Comparison of ENCODE assay signal across 8 cellular contexts in genomic region chr11:77411717-77412441, GRCh38.
A peak's percentile ranks its signal among the peaks of the same experiment; 100 is the strongest.
DNase-seq lines count a peak whose midpoint lies in the region; ATAC-seq and TF ChIP-seq lines count a peak whose summit lies in the region.

No MANE protein-coding gene starts in this region.

- DNase-seq in CD8-positive, alpha-beta T cell, result peak; percentile 58 to 86 (median 79)
- DNase-seq in HK-2 (ENCODE audit: unreplicated experiment) (peak; percentile 82), SJSA1 (ENCODE audit: low read depth in 1 of 2, low spot score in 2 of 2) (peak; percentile 67 to 74), glutamatergic neuron (peak; percentile 84), osteoblast (ENCODE audit: insufficient read length, low spot score, missing footprints) (peak; percentile 88), testis (peak; percentile 89)
- DNase-seq in activated naive CD4-positive, alpha-beta T cell treated with anti-CD3 and anti-CD28 coated beads, Interleukin-2, amount 50 U/mL, for 16 hours, result peak; percentile 78

- H3K27me3 ChIP-seq in CD8-positive, alpha-beta T cell (ENCODE audit: insufficient read depth, low read length), result no peaks in the 10 kb centered on the region
- no peaks in the 10 kb centered on the region for H3K27me3 ChIP-seq in SJSA1 (replicated peaks)
- no peaks in the 10 kb centered on the region for H3K27me3 ChIP-seq in osteoblast (ENCODE audit: insufficient read depth, low read length)
- no peaks in the 10 kb centered on the region for H3K27me3 ChIP-seq in testis

- peak overlapping the region; percentile 86 for H3K27ac Mint-ChIP-seq in CD8-positive, alpha-beta T cell
- peak overlapping the region; percentile 88 for H3K27ac Mint-ChIP-seq in glutamatergic neuron (ENCODE audit: unreplicated experiment)

- peaks cover 8% of the 10 kb centered on the region for H4K20me1 ChIP-seq in osteoblast (ENCODE audit: insufficient read depth, low read length)

- H3K4me3 Mint-ChIP-seq in CD8-positive, alpha-beta T cell, result peak overlapping the region; percentile 94
- H3K4me3 Mint-ChIP-seq in glutamatergic neuron (ENCODE audit: unreplicated experiment), result peak overlapping the region; percentile 95

- H3K79me2 ChIP-seq in osteoblast (ENCODE audit: insufficient read depth, low read length), result peaks cover 36% of the 10 kb centered on the region

- peak overlapping the region; percentile 47 for H3K4me3 ChIP-seq in CD8-positive, alpha-beta T cell (ENCODE audit: low read depth, low read length)
- H3K4me3 ChIP-seq in SJSA1, result peak overlapping the region; percentile 53
- peak overlapping the region; percentile 87 for H3K4me3 ChIP-seq in osteoblast (ENCODE audit: insufficient read depth, low read length)
- H3K4me3 ChIP-seq in testis, result peak overlapping the region; percentile 51 to 62

- peak overlapping the region; percentile 35 for H3K27ac ChIP-seq in CD8-positive, alpha-beta T cell (ENCODE audit: low read depth, low read length)
- H3K27ac ChIP-seq in SJSA1 (no peak overlapping the region), osteoblast (ENCODE audit: low read depth, low read length) (peak overlapping the region; percentile 57), testis (peak overlapping the region; percentile 36 to 66)

- peak overlapping the region; percentile 98 for H2AFZ ChIP-seq in osteoblast (ENCODE audit: low read length)

- WGBS in testis, 2 donors, result 1 to 3% methylated on average over 22 to 33 of the region's 33 CpGs

- ATAC-seq in CD8-positive, alpha-beta T cell, result peak; percentile 97
- peak; percentile 96 for ATAC-seq in GM19452 (IDR thresholded peaks at IDR 0.05; ENCODE audit: unreplicated experiment)

- TF ChIP-seq POLR2A in testis (IDR thresholded peaks at IDR 0.05), result no peak

- intact Hi-C loops in CD8-positive, alpha-beta T cell (cut with DNase I, micrococcal nuclease), result loop anchor here (1.0 to 5.0 kb wide), 4 partner anchors 59 to 345 kb away; partner anchors contain the start of genes PAK1 (in 2 of the 2) and CAPN5 (in 1 of the 2)
- intact Hi-C loops in testis (cut with DNase I; ENCODE audit: low total_unique reads), result no loop called here

- H3K4me1 Mint-ChIP-seq in CD8-positive, alpha-beta T cell (ENCODE audit: low read depth), result peaks cover 44% of the 10 kb centered on the region
- peaks cover 36% of the 10 kb centered on the region for H3K4me1 Mint-ChIP-seq in glutamatergic neuron (ENCODE audit: low read depth, unreplicated experiment)

- POLR2A ChIA-PET in CD8-positive, alpha-beta T cell (lab: Charles Lee), result interaction anchor here (0.8 to 1.3 kb wide), 4 partner anchors 10 to 100 kb away, joined by 3 to 6 read pairs (median 4); no protein-coding TSS in a partner anchor

- H3K9me3 Mint-ChIP-seq in CD8-positive, alpha-beta T cell, result no peaks in the 10 kb centered on the region
- peaks cover 5% of the 10 kb centered on the region for H3K9me3 Mint-ChIP-seq in glutamatergic neuron (ENCODE audit: unreplicated experiment)

- no peaks in the 10 kb centered on the region for H3K27me3 Mint-ChIP-seq in CD8-positive, alpha-beta T cell (ENCODE audit: low read depth)
- H3K27me3 Mint-ChIP-seq in glutamatergic neuron (ENCODE audit: unreplicated experiment), result no peaks in the 10 kb centered on the region

- peaks cover 25% of the 10 kb centered on the region for H3K4me1 ChIP-seq in CD8-positive, alpha-beta T cell (ENCODE audit: insufficient read depth, low read length)
- H3K4me1 ChIP-seq in SJSA1 (replicated peaks), result peaks cover 14% of the 10 kb centered on the region
- H3K4me1 ChIP-seq in osteoblast (ENCODE audit: insufficient read depth, low read length), result peaks cover 23% of the 10 kb centered on the region
- peaks cover 11% of the 10 kb centered on the region for H3K4me1 ChIP-seq in testis

- H3K36me3 ChIP-seq in CD8-positive, alpha-beta T cell (ENCODE audit: insufficient read depth, low read length), result no peaks in the 10 kb centered on the region
- H3K36me3 ChIP-seq in SJSA1 (no peaks in the 10 kb centered on the region), osteoblast (ENCODE audit: insufficient read depth, low read length) (peaks cover 4% of the 10 kb centered on the region), testis (ENCODE audit: low read depth, missing control alignments) (no peaks in the 10 kb centered on the region)

- TF ChIP-seq CTCF in CD8-positive, alpha-beta T cell (IDR thresholded peaks at IDR 0.05), result no peak
- TF ChIP-seq CTCF in glutamatergic neuron (IDR thresholded peaks at IDR 0.05; ENCODE audit: partially characterized antibody, unreplicated experiment) (no peak), osteoblast (IDR thresholded peaks at IDR 0.05; ENCODE audit: extremely low read depth, low read depth, low read length) (no peak), testis (IDR thresholded peaks at IDR 0.05) (no peak)

- no peaks in the 10 kb centered on the region for H3K36me3 Mint-ChIP-seq in CD8-positive, alpha-beta T cell
- H3K36me3 Mint-ChIP-seq in glutamatergic neuron (ENCODE audit: unreplicated experiment), result no peaks in the 10 kb centered on the region

- H3K9me3 ChIP-seq in CD8-positive, alpha-beta T cell (ENCODE audit: low read length), result no peaks in the 10 kb centered on the region
- H3K9me3 ChIP-seq in SJSA1 (replicated peaks), result no peaks in the 10 kb centered on the region
- H3K9me3 ChIP-seq in osteoblast (ENCODE audit: low read depth, low read length), result no peaks in the 10 kb centered on the region
- no peaks in the 10 kb centered on the region for H3K9me3 ChIP-seq in testis

- H3K4me2 ChIP-seq in osteoblast (ENCODE audit: insufficient read depth, low read length), result peak overlapping the region; percentile 87

- CTCF ChIA-PET in CD8-positive, alpha-beta T cell (lab: Charles Lee), result interaction anchor here (0.5 to 1.5 kb wide), 4 partner anchors 17 to 136 kb away, joined by 3 read pairs; no protein-coding TSS in a partner anchor
